Comparison of ENCODE assay signal across 14 cellular contexts in genomic region chr2:207061181-207061580, GRCh38.
DNase-seq lines count a peak whose midpoint lies in the region; ATAC-seq, FAIRE-seq and TF ChIP-seq lines count a peak whose summit lies in the region.
"Had no signal": no experiment of that assay in that cellular context is flagged by ENCODE, and none has a peak within 500 bp of the region (broad histone marks: within the 10 kb centered on the region; RNA-seq: fewer than 3 reads in every experiment).

No MANE protein-coding gene starts in this region.

- CTCF ChIA-PET in RWPE1 (lab: Yijun Ruan, JAX): interaction anchor here (0.7 kb wide), 1 partner anchor 61 kb away, joined by 3 read pairs; no protein-coding TSS in a partner anchor

- peaks cover 8% of the 10 kb centered on the region for H3K4me1 ChIP-seq in keratinocyte (ENCODE audit: control insufficient read depth, extremely low read depth, insufficient read depth, low read length)
- H3K4me1 ChIP-seq: HAP-1 had no signal

- FAIRE-seq in bronchial epithelial cell (lab: Jason Lieb, UNC) (no peak), keratinocyte (lab: Jason Lieb, UNC) (peak; percentile 89)

- no peaks in the 10 kb centered on the region for H4K20me1 ChIP-seq in keratinocyte (ENCODE audit: control insufficient read depth, extremely low read depth, insufficient read depth, low read length)
- H4K20me1 ChIP-seq: BLaER1 treated with 17β-estradiol and CSF1 and Interleukin-3, amounts not matched to agents 10 nM and 100 nM had no signal

- no peaks in the 10 kb centered on the region for H3K79me2 ChIP-seq in keratinocyte (ENCODE audit: control insufficient read depth, insufficient read depth, low read length)

- no peaks in the 10 kb centered on the region for H3K4me1 Mint-ChIP-seq in activated CD4-positive, alpha-beta T cell treated with anti-CD3 and anti-CD28 coated beads, Interleukin-2, amount 10 ng/mL, durations not matched to agents 24 days and 14 days
- H3K4me1 Mint-ChIP-seq: B cell had no signal

- no peaks in the 10 kb centered on the region for H3K9me3 ChIP-seq in keratinocyte (ENCODE audit: control insufficient read depth, low read depth, low read length)
- H3K9me3 ChIP-seq: BLaER1 treated with 17β-estradiol and CSF1 and Interleukin-3, amounts not matched to agents 10 nM and 100 nM; HAP-1 had no signal

- H3K4me3 ChIP-seq in bronchial epithelial cell (ENCODE audit: low read depth, low read length) (no peak overlapping the region), keratinocyte (ENCODE audit: control insufficient read depth in 2 of 3, extremely low read depth in 1 of 3, insufficient read depth in 2 of 3, low read depth in 1 of 3, low read length in 3 of 3) (no peak overlapping the region)
- H3K4me3 ChIP-seq: BLaER1 treated with 17β-estradiol and CSF1 and Interleukin-3, amounts not matched to agents 10 nM and 100 nM; GM23248; HAP-1 had no signal

- ATAC-seq in GM19351 (IDR thresholded peaks at IDR 0.05; ENCODE audit: unreplicated experiment): no peak
- ATAC-seq: CD8-positive, alpha-beta T cell had no signal

- DNase-seq in RWPE1 (ENCODE audit: low spot score) (peak; percentile 68), bronchial epithelial cell (ENCODE audit: low read depth) (peak; percentile 90), keratinocyte (ENCODE audit: low read depth, low spot score) (peak; percentile 25)
- DNase-seq in activated CD4-positive, alpha-beta T cell treated with anti-CD3 and anti-CD28 coated beads, Interleukin-2, amount 10 ng/mL, durations not matched to agents 24 days and 14 days: no peak
- no peak for DNase-seq in activated CD8-positive, alpha-beta memory T cell treated with anti-CD3 and anti-CD28 coated beads for 24 hours
- DNase-seq: Calu3; CD8-positive, alpha-beta T cell; GF-D8; GM23248 had no signal

- H3K4me3 Mint-ChIP-seq in activated CD4-positive, alpha-beta T cell treated with anti-CD3 and anti-CD28 coated beads, Interleukin-2, amount 10 ng/mL, durations not matched to agents 24 days and 14 days: no peak overlapping the region
- H3K4me3 Mint-ChIP-seq: B cell; CD8-positive, alpha-beta T cell had no signal

- peaks cover 4% of the 10 kb centered on the region for H3K9me3 Mint-ChIP-seq in activated CD4-positive, alpha-beta T cell treated with anti-CD3 and anti-CD28 coated beads, Interleukin-2, amount 10 ng/mL, durations not matched to agents 24 days and 14 days
- H3K9me3 Mint-ChIP-seq: CD8-positive, alpha-beta T cell had no signal

- no peaks in the 10 kb centered on the region for H3K36me3 Mint-ChIP-seq in activated CD4-positive, alpha-beta T cell treated with anti-CD3 and anti-CD28 coated beads, Interleukin-2, amount 10 ng/mL, durations not matched to agents 24 days and 14 days (ENCODE audit: low read depth)
- H3K36me3 Mint-ChIP-seq: CD8-positive, alpha-beta T cell had no signal

- H3K9me1 ChIP-seq in keratinocyte (ENCODE audit: control insufficient read depth, extremely low read depth, insufficient read depth, low read length): no peaks in the 10 kb centered on the region

- H3K36me3 ChIP-seq in bronchial epithelial cell (ENCODE audit: control insufficient read depth, insufficient read depth, low read length) (no peaks in the 10 kb centered on the region), keratinocyte (ENCODE audit: control insufficient read depth in 2 of 2, extremely low read depth in 1 of 2, insufficient read depth in 2 of 2, low read length in 2 of 2) (no peaks in the 10 kb centered on the region)
- H3K36me3 ChIP-seq: BLaER1 treated with 17β-estradiol and CSF1 and Interleukin-3, amounts not matched to agents 10 nM and 100 nM; HAP-1 had no signal

- H3K9ac ChIP-seq in keratinocyte (ENCODE audit: control insufficient read depth, extremely low read depth, insufficient read depth, low read length): no peak overlapping the region
- H3K9ac ChIP-seq: BLaER1 treated with 17β-estradiol and CSF1 and Interleukin-3, amounts not matched to agents 10 nM and 100 nM; GM23248 had no signal

- H3K27me3 ChIP-seq in bronchial epithelial cell (ENCODE audit: control insufficient read depth, insufficient read depth, low read length) (no peaks in the 10 kb centered on the region), keratinocyte (ENCODE audit: control insufficient read depth, extremely low read depth, insufficient read depth, low read length) (no peaks in the 10 kb centered on the region)
- H3K27me3 ChIP-seq: BLaER1 treated with 17β-estradiol and CSF1 and Interleukin-3, amounts not matched to agents 10 nM and 100 nM had no signal

- H2AFZ ChIP-seq in keratinocyte (ENCODE audit: control insufficient read depth, low read length): no peak overlapping the region
- H2AFZ ChIP-seq: GM23248 had no signal

- dilution Hi-C loops in keratinocyte (cut with MboI; ENCODE audit: extremely low pct_ligation_motif_present, low sequenced_read_pairs): no loop called here

- POLR2A ChIA-PET in RWPE1 (lab: Yijun Ruan, JAX; ENCODE audit: low non-redundant PET): no interaction called here

- intact Hi-C loops in activated CD4-positive, alpha-beta T cell treated with anti-CD3 and anti-CD28 coated beads, Interleukin-2, amount 10 ng/mL, durations not matched to agents 24 days and 14 days (cut with micrococcal nuclease): no loop called here

- H3K27me3 Mint-ChIP-seq in activated CD4-positive, alpha-beta T cell treated with anti-CD3 and anti-CD28 coated beads, Interleukin-2, amount 10 ng/mL, durations not matched to agents 24 days and 14 days: peaks cover 29% of the 10 kb centered on the region

- no peak overlapping the region for H3K27ac Mint-ChIP-seq in activated CD4-positive, alpha-beta T cell treated with anti-CD3 and anti-CD28 coated beads, Interleukin-2, amount 10 ng/mL, durations not matched to agents 24 days and 14 days
- H3K27ac Mint-ChIP-seq: B cell; CD8-positive, alpha-beta T cell had no signal

- peak overlapping the region; percentile 2 for H3K4me2 ChIP-seq in keratinocyte (ENCODE audit: control insufficient read depth, extremely low read depth, insufficient read depth, low read depth, low read length)
- H3K4me2 ChIP-seq: BLaER1 treated with 17β-estradiol and CSF1 and Interleukin-3, amounts not matched to agents 10 nM and 100 nM had no signal

- TF ChIP-seq CTCF in 22Rv1 (IDR thresholded peaks at IDR 0.05): no peak
- TF ChIP-seq CTCF in RWPE1 (conservative IDR thresholded peaks at IDR 0.05; ENCODE audit: low read depth): no peak
- TF ChIP-seq CTCF in bronchial epithelial cell (IDR thresholded peaks at IDR 0.05; ENCODE audit: insufficient read depth, low read length, severe bottlenecking): no peak
- no peak for TF ChIP-seq CTCF in keratinocyte (optimal IDR thresholded peaks at IDR 0.05 in 1 of 3, IDR thresholded peaks at IDR 0.05 in 1 of 3, conservative IDR thresholded peaks at IDR 0.05 in 1 of 3; ENCODE audit: extremely low read depth in 1 of 3, insufficient read depth in 2 of 3, low read length in 3 of 3)

- H3K27ac ChIP-seq in 22Rv1 (peak overlapping the region; percentile 36), RWPE1 (peak overlapping the region; percentile 69; the same call in 1 of the 2 replicates), keratinocyte (ENCODE audit: control insufficient read depth, insufficient read depth, low read length) (no peak overlapping the region)
- H3K27ac ChIP-seq: BLaER1 treated with 17β-estradiol and CSF1 and Interleukin-3, amounts not matched to agents 10 nM and 100 nM; GM23248 had no signal

Comparison
In these comparisons a context has a peak if more than half of its experiments do, and no peak if none do; other contexts are left out.
1. DNase-seq: peak in RWPE1 (single experiment), bronchial epithelial cell (single experiment) and keratinocyte (single experiment); none in activated CD4-positive, alpha-beta T cell treated with anti-CD3 and anti-CD28 coated beads, Interleukin-2, amount 10 ng/mL, durations not matched to agents 24 days and 14 days (single experiment) and activated CD8-positive, alpha-beta memory T cell treated with anti-CD3 and anti-CD28 coated beads for 24 hours (single experiment).